Comparison of ENCODE assay signal across 21 cellular contexts in the genomic region with DNA sequence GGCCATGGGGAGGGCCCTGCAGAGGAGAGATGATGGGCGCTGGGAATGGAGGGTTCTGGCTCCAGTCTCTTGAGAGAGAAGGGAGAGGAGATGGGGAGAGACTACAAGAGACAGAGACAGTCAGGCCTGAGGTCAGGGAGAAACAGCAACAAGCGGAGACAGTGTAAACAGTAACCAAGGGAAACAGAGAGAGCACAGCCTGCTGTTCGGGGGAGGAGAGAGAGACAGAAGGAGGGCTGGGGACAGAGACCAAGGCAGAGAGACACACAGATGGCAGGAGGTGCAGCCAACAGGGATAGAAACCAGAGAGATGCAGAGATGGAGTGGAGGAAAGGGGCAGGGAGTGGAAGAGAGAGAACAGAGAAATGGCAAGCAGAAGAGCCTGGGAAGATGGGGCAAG.
DNase-seq lines count a peak whose midpoint lies in the region; ATAC-seq, FAIRE-seq and TF ChIP-seq lines count a peak whose summit lies in the region.
"Had no signal": no experiment of that assay in that cellular context is flagged by ENCODE, and none has a peak within 500 bp of the region (broad histone marks: within the 10 kb centered on the region; RNA-seq: fewer than 3 reads in every experiment).

No MANE protein-coding gene starts in this region.

- no peaks in the 10 kb centered on the region for H3K9me1 ChIP-seq in K562 (ENCODE audit: control insufficient read depth, insufficient read depth, low read length)

- H3K36me3 ChIP-seq in K562 (ENCODE audit: control insufficient read depth, insufficient read depth, low read length) (no peaks in the 10 kb centered on the region), mucosa of descending colon (ENCODE audit: low read depth) (no peaks in the 10 kb centered on the region)
- H3K36me3 ChIP-seq: ovary had no signal

- DNase-seq in DMS53 (lab: John Stamatoyannopoulos, UW) = peak; percentile 59
- DNase-seq in NCI-H2227 (lab: John Stamatoyannopoulos, UW; ENCODE audit: unreplicated experiment) = peak; percentile 26
- no peak for DNase-seq in K562 (ENCODE audit: extremely low read depth in 1 of 4, low spot score in 3 of 4)
- no peak for DNase-seq in mucosa of descending colon
- DNase-seq in activated CD4-positive, alpha-beta T cell treated with anti-CD3 and anti-CD28 coated beads for 36 hours = no peak
- DNase-seq in Calu3 = no peak
- no peak for DNase-seq in NK-92 treated with Interleukin-12 subunit alpha and Interleukin-12 subunit beta, amount 100 ng/mL, for 24 hours (lab: John Stamatoyannopoulos, UW)
- DNase-seq in activated CD8-positive, alpha-beta memory T cell treated with anti-CD3 and anti-CD28 coated beads, Interleukin-2, amount 50 U/mL, for 48 hours = no peak
- DNase-seq: activated CD4-positive, alpha-beta T cell treated with anti-CD3 and anti-CD28 coated beads for 4 hours; activated naive CD4-positive, alpha-beta T cell; foreskin fibroblast; hypothalamus; left cardiac atrium; ovary; PC-9; testis had no signal

- intact Hi-C loops in K562 (cut with micrococcal nuclease) = no loop called here
- intact Hi-C loops in mucosa of descending colon (cut with DNase I, micrococcal nuclease) = no loop called here
- intact Hi-C loops in activated CD4-positive, alpha-beta T cell treated with anti-CD3 and anti-CD28 coated beads for 36 hours (cut with DNase I, micrococcal nuclease) = no loop called here
- intact Hi-C loops in Calu3 (cut with micrococcal nuclease; ENCODE audit: unreplicated experiment) = no loop called here

- TF ChIP-seq POLR2A in K562 (conservative IDR thresholded peaks at IDR 0.05) = no peak

- no peaks in the 10 kb centered on the region for H3K36me3 Mint-ChIP-seq in activated CD4-positive, alpha-beta T cell treated with anti-CD3 and anti-CD28 coated beads for 36 hours (ENCODE audit: low read depth)
- H3K36me3 Mint-ChIP-seq in Calu3 (ENCODE audit: insufficient read depth, unreplicated experiment) = no peaks in the 10 kb centered on the region

- H3K9ac ChIP-seq in K562 (ENCODE audit: insufficient read depth in 1 of 2, low read depth in 2 of 2, low read length in 2 of 2) = no peak overlapping the region

- no peak overlapping the region for H3K27ac ChIP-seq in K562 (ENCODE audit: extremely low read depth, low read depth, low read length)
- H3K27ac ChIP-seq: ovary, PC-9, SK-N-MC, testis had no signal

- no peak overlapping the region for H3K4me2 ChIP-seq in K562 (ENCODE audit: insufficient read depth, low read length)
- H3K4me2 ChIP-seq: PC-9, smooth muscle cell had no signal

- H4K20me1 ChIP-seq in K562 (replicated peaks; ENCODE audit: control insufficient read depth, insufficient read depth, low read length) = no peaks in the 10 kb centered on the region; the same call in 1 of the 2 replicates

- ATAC-seq in K562 = no peak
- ATAC-seq in mucosa of descending colon = peak; percentile 14
- no peak for ATAC-seq in activated CD4-positive, alpha-beta T cell treated with anti-CD3 and anti-CD28 coated beads for 36 hours
- ATAC-seq: left cardiac atrium had no signal

- H3K4me3 ChIP-seq in K562 (no peak overlapping the region), mucosa of descending colon (no peak overlapping the region)
- H3K4me3 ChIP-seq: ovary, PC-9, SK-N-MC, smooth muscle cell, testis had no signal

- H3K79me2 ChIP-seq in K562 (ENCODE audit: control insufficient read depth, insufficient read depth, low read length) = no peaks in the 10 kb centered on the region

- 0% methylated on average over 3 of the region's 3 CpGs for WGBS in K562 (ENCODE audit: insufficient coverage, low coverage, missing lambda C conversion rate)

- no peak overlapping the region for H2AFZ ChIP-seq in K562 (ENCODE audit: low read depth, low read length)
- H2AFZ ChIP-seq: PC-9 had no signal

- CTCF ChIA-PET in K562 (lab: Yijun Ruan, JAX; ENCODE audit: low intra/inter-chr PET ratio) (no interaction called here), Calu3 (lab: Charles Lee) (interaction anchor here (0.9 kb wide), 1 partner anchor 20 kb away, joined by 3 read pairs; no protein-coding TSS in a partner anchor)
- CTCF ChIA-PET in activated CD4-positive, alpha-beta T cell treated with anti-CD3 and anti-CD28 coated beads for 36 hours (lab: Charles Lee) = no interaction called here

- H3K9me3 ChIP-seq in K562 (replicated peaks; ENCODE audit: control insufficient read depth, insufficient read depth, low read depth, low read length) (no peaks in the 10 kb centered on the region), mucosa of descending colon (no peaks in the 10 kb centered on the region)
- H3K9me3 ChIP-seq: ovary, testis had no signal

- no peaks in the 10 kb centered on the region for H3K9me3 Mint-ChIP-seq in activated CD4-positive, alpha-beta T cell treated with anti-CD3 and anti-CD28 coated beads for 36 hours (ENCODE audit: low read depth)
- H3K9me3 Mint-ChIP-seq in Calu3 (ENCODE audit: low read depth, unreplicated experiment) = no peaks in the 10 kb centered on the region

- TF ChIP-seq EP300 in K562 (IDR thresholded peaks at IDR 0.05; ENCODE audit: low read length) = no peak

- no peaks in the 10 kb centered on the region for H3K4me1 Mint-ChIP-seq in activated CD4-positive, alpha-beta T cell treated with anti-CD3 and anti-CD28 coated beads for 36 hours
- no peaks in the 10 kb centered on the region for H3K4me1 Mint-ChIP-seq in Calu3 (ENCODE audit: low read depth, unreplicated experiment)

- TF ChIP-seq CTCF in K562 (IDR thresholded peaks at IDR 0.05 in 2 of 3, conservative IDR thresholded peaks at IDR 0.05 in 1 of 3; ENCODE audit: insufficient read depth in 2 of 3, low read depth in 1 of 3, low read length in 3 of 3) (no peak), mucosa of descending colon (IDR thresholded peaks at IDR 0.05) (no peak), Calu3 (IDR thresholded peaks at IDR 0.05; ENCODE audit: unreplicated experiment) (no peak)

- no peak overlapping the region for H3K27ac Mint-ChIP-seq in activated CD4-positive, alpha-beta T cell treated with anti-CD3 and anti-CD28 coated beads for 36 hours
- no peak overlapping the region for H3K27ac Mint-ChIP-seq in Calu3 (ENCODE audit: unreplicated experiment)

- in situ Hi-C loops in K562 (cut with MboI) = no loop called here

- H3K27me3 Mint-ChIP-seq in activated CD4-positive, alpha-beta T cell treated with anti-CD3 and anti-CD28 coated beads for 36 hours = no peaks in the 10 kb centered on the region
- H3K27me3 Mint-ChIP-seq in Calu3 (ENCODE audit: unreplicated experiment) = peaks cover 100% of the 10 kb centered on the region

- no TSS peak for BruUV-seq in K562 (replicated peaks; lab: Mats Ljungman, UMichigan)
- BruUV-seq in Calu3 (replicated peaks; lab: Mats Ljungman, UMichigan) = no TSS peak

- POLR2A ChIA-PET in K562 (lab: Yijun Ruan, JAX) = interaction anchor here (0.7 to 0.9 kb wide), 3 partner anchors 11 to 21 kb away, joined by 3 read pairs; no protein-coding TSS in a partner anchor
- POLR2A ChIA-PET in activated CD4-positive, alpha-beta T cell treated with anti-CD3 and anti-CD28 coated beads for 36 hours (lab: Charles Lee) = no interaction called here

- no peak overlapping the region for H3K4me3 Mint-ChIP-seq in activated CD4-positive, alpha-beta T cell treated with anti-CD3 and anti-CD28 coated beads for 36 hours
- no peak overlapping the region for H3K4me3 Mint-ChIP-seq in Calu3 (ENCODE audit: low read depth, unreplicated experiment)

- FAIRE-seq in K562 (lab: Jason Lieb, UNC) = no peak
- FAIRE-seq: colon, endothelial cell of umbilical vein, GM12892 had no signal

- no peak for TF ChIP-seq RAD21 in K562 (CRISPR knock-in tag; conservative IDR thresholded peaks at IDR 0.05 in 1 of 2, IDR thresholded peaks at IDR 0.05 in 1 of 2)

- peaks cover 2 to 44% of the 10 kb centered on the region in 2 experiments; a peak in 4 of 5 replicates for H3K27me3 ChIP-seq in K562 (ENCODE audit: control insufficient read depth in 2 of 2, insufficient read depth in 2 of 2, low read length in 2 of 2)
- H3K27me3 ChIP-seq: ovary, testis had no signal

- H3K4me1 ChIP-seq in K562 (replicated peaks in 1 of 2; ENCODE audit: control insufficient read depth in 2 of 2, insufficient read depth in 2 of 2, low read length in 2 of 2) (no peaks in the 10 kb centered on the region), mucosa of descending colon (ENCODE audit: low read depth) (no peaks in the 10 kb centered on the region)

TF ChIP-seq in K562, 482 proteins besides CTCF, POLR2A, EP300 and RAD21:
- no peak for TF ChIP-seq NONO (IDR thresholded peaks at IDR 0.05; ENCODE audit: low read depth in 2 of 2, low read length in 1 of 2)
- TF ChIP-seq TCF7 (IDR thresholded peaks at IDR 0.05; ENCODE audit: borderline replicate concordance) = no peak
- no peak for TF ChIP-seq ILF3 (IDR thresholded peaks at IDR 0.05; ENCODE audit: borderline replicate concordance)
- no peak for TF ChIP-seq TAF15 (IDR thresholded peaks at IDR 0.05; ENCODE audit: low read depth, low read length)
- TF ChIP-seq RFX1 (IDR thresholded peaks at IDR 0.05) = 0 out of 2 replicates have a peak, but pooled peaks have one; percentile 16
- no peak for TF ChIP-seq ZNF197 (CRISPR knock-in tag; IDR thresholded peaks at IDR 0.05; ENCODE audit: low read depth)
- TF ChIP-seq ZEB2 (IDR thresholded peaks at IDR 0.05) = no peak
- TF ChIP-seq TAF9B (IDR thresholded peaks at IDR 0.05; ENCODE audit: partially characterized antibody) = no peak
- TF ChIP-seq NKRF (IDR thresholded peaks at IDR 0.05; ENCODE audit: borderline replicate concordance) = no peak

Comparison
In these comparisons a context has a peak if more than half of its experiments do, and no peak if none do; other contexts are left out.
1. DNase-seq: peak in DMS53 (single experiment) and NCI-H2227 (single experiment); none in K562 (0 of 4), mucosa of descending colon (0 of 3), activated CD4-positive, alpha-beta T cell treated with anti-CD3 and anti-CD28 coated beads for 36 hours (single experiment), Calu3 (single experiment), NK-92 treated with Interleukin-12 subunit alpha and Interleukin-12 subunit beta, amount 100 ng/mL, for 24 hours (single experiment) and activated CD8-positive, alpha-beta memory T cell treated with anti-CD3 and anti-CD28 coated beads, Interleukin-2, amount 50 U/mL, for 48 hours (single experiment).